5 cellular contexts compared by ENCODE assay signal in genomic region chrX:5390376-5390775, GRCh38.
"Had no signal": no experiment of that assay in that cellular context is flagged by ENCODE, and none has a peak within 500 bp of the region (broad histone marks: within the 10 kb centered on the region; RNA-seq: fewer than 3 reads in every experiment).

No MANE protein-coding gene starts in this region.

- ATAC-seq: HepG2, K562 had no signal

- H3K4me3 ChIP-seq: K562 had no signal

- DNase-seq: IMR-90, KBM-7 had no signal

- H3K27ac ChIP-seq: HL-60 had no signal
